In genomic region chr1:24364975-24365678, GRCh38 we compare ENCODE assay signal across 8 cellular contexts. TPM values are rescaled to one million over a fixed set of nuclear protein-coding genes. Genes with fewer than 3 reads are reported as not detected.
DNase-seq lines count a peak whose midpoint lies in the region; ATAC-seq and TF ChIP-seq lines count a peak whose summit lies in the region.

No MANE protein-coding gene starts in this region.

- no peaks in the 10 kb centered on the region for H4K20me1 ChIP-seq in hepatocyte (ENCODE audit: insufficient read depth, poor library complexity, severe bottlenecking)

- H4K91ac ChIP-seq in mesenchymal stem cell (ENCODE audit: low read length) = no peak overlapping the region

- H3K9me3 ChIP-seq in left ventricle myocardium inferior (replicated peaks) = no peaks in the 10 kb centered on the region
- H3K9me3 ChIP-seq in mesenchymal stem cell (ENCODE audit: control insufficient read depth, low read length) = no peaks in the 10 kb centered on the region
- no peaks in the 10 kb centered on the region for H3K9me3 ChIP-seq in hepatocyte (ENCODE audit: low read depth)

- H3K4me1 ChIP-seq in left ventricle myocardium inferior (peaks cover 17% of the 10 kb centered on the region), mesenchymal stem cell (ENCODE audit: control insufficient read depth, insufficient read depth, low read depth, low read length) (peaks cover 14% of the 10 kb centered on the region), hepatocyte (ENCODE audit: insufficient read depth) (peaks cover 14% of the 10 kb centered on the region)

- no peak overlapping the region for H3K23ac ChIP-seq in mesenchymal stem cell (ENCODE audit: low read length in 2 of 2)

- H3K4me1 Mint-ChIP-seq in activated naive CD8-positive, alpha-beta T cell treated with anti-CD3 and anti-CD28 coated beads, Interleukin-2, amount 10 ng/mL, durations not matched to agents 7 days and 5 days = peaks cover 7% of the 10 kb centered on the region
- H3K4me1 Mint-ChIP-seq in immature natural killer cell = no peaks in the 10 kb centered on the region

- H3K4me2 ChIP-seq in mesenchymal stem cell (ENCODE audit: low read length, poor library complexity, severe bottlenecking) (no peak overlapping the region), hepatocyte (no peak overlapping the region)

- H2AFZ ChIP-seq in mesenchymal stem cell (ENCODE audit: low read depth, low read length) (no peak overlapping the region), hepatocyte (no peak overlapping the region)

- H2BK15ac ChIP-seq in mesenchymal stem cell (ENCODE audit: low read depth, poor library complexity, severe bottlenecking) = no peak overlapping the region

- H3K79me2 ChIP-seq in hepatocyte = no peaks in the 10 kb centered on the region

- H3K27ac ChIP-seq in left ventricle myocardium inferior (replicated peaks) (no peak overlapping the region), mesenchymal stem cell (ENCODE audit: low read length, poor library complexity, severe bottlenecking) (no peak overlapping the region), hepatocyte (no peak overlapping the region)

- H3K4me3 ChIP-seq in left ventricle myocardium inferior (no peak overlapping the region), mesenchymal stem cell (ENCODE audit: insufficient read depth in 1 of 2, low read depth in 1 of 2, low read length in 2 of 2) (peak overlapping the region in 1 of 2 experiments; percentile 42), hepatocyte (no peak overlapping the region)

- POLR2A ChIA-PET in activated naive CD8-positive, alpha-beta T cell treated with anti-CD3 and anti-CD28 coated beads, Interleukin-2, amount 10 ng/mL, durations not matched to agents 7 days and 5 days (lab: Charles Lee) = no interaction called here

- 74% methylated on average over 11 of the region's 11 CpGs for WGBS in mesenchymal stem cell
- 74% methylated on average over 11 of the region's 11 CpGs for WGBS in hepatocyte (ENCODE audit: low lambda C conversion rate, missing lambda C conversion rate)

- intact Hi-C loops in Right ventricle myocardium inferior (cut with DNase I) (no loop called here), left ventricle myocardium inferior (cut with micrococcal nuclease) (no loop called here)

- H3K9ac ChIP-seq in mesenchymal stem cell (ENCODE audit: low read length) = peak overlapping the region; percentile 19

- H3K27me3 Mint-ChIP-seq in activated naive CD8-positive, alpha-beta T cell treated with anti-CD3 and anti-CD28 coated beads, Interleukin-2, amount 10 ng/mL, durations not matched to agents 7 days and 5 days = no peaks in the 10 kb centered on the region
- H3K27me3 Mint-ChIP-seq in immature natural killer cell (ENCODE audit: low read depth in 3 of 3) = peaks cover 0 to 4% (median 3%) of the 10 kb centered on the region in 3 donors

- no peak overlapping the region for H4K8ac ChIP-seq in mesenchymal stem cell (ENCODE audit: low read length)

- H2AK5ac ChIP-seq in mesenchymal stem cell (ENCODE audit: low read length, severe bottlenecking) = no peak overlapping the region

- no peaks in the 10 kb centered on the region for H3K9me2 ChIP-seq in hepatocyte (replicated peaks; ENCODE audit: insufficient read depth)

- H3K27me3 ChIP-seq in left ventricle myocardium inferior (ENCODE audit: low read depth) = no peaks in the 10 kb centered on the region
- no peaks in the 10 kb centered on the region for H3K27me3 ChIP-seq in mesenchymal stem cell (ENCODE audit: control insufficient read depth in 1 of 2, insufficient read depth in 1 of 2, low read length in 2 of 2)
- no peaks in the 10 kb centered on the region for H3K27me3 ChIP-seq in hepatocyte

- H2BK5ac ChIP-seq in mesenchymal stem cell (ENCODE audit: low read depth, low read length, poor library complexity, severe bottlenecking) = no peak overlapping the region

- no peak overlapping the region for H3K4me3 Mint-ChIP-seq in activated naive CD8-positive, alpha-beta T cell treated with anti-CD3 and anti-CD28 coated beads, Interleukin-2, amount 10 ng/mL, durations not matched to agents 7 days and 5 days
- H3K4me3 Mint-ChIP-seq in immature natural killer cell = no peak overlapping the region

- H3K27ac Mint-ChIP-seq in activated naive CD8-positive, alpha-beta T cell treated with anti-CD3 and anti-CD28 coated beads, Interleukin-2, amount 10 ng/mL, durations not matched to agents 7 days and 5 days = no peak overlapping the region
- H3K27ac Mint-ChIP-seq in immature natural killer cell = no peak overlapping the region

- H2BK120ac ChIP-seq in mesenchymal stem cell (ENCODE audit: low read depth, low read length) = no peak overlapping the region

- no peaks in the 10 kb centered on the region for H3K79me1 ChIP-seq in mesenchymal stem cell (replicated peaks; ENCODE audit: low read length, poor library complexity, severe bottlenecking)

- DNase-seq in Right ventricle myocardium inferior (ENCODE audit: missing footprints) (no peak), left ventricle myocardium inferior (no peak), NCI-H1694 (lab: John Stamatoyannopoulos, UW) (peak; percentile 30), mesenchymal stem cell (peak; percentile 82), immature natural killer cell (no peak), hepatocyte (ENCODE audit: low spot score) (no peak)
- DNase-seq in activated naive CD8-positive, alpha-beta T cell treated with anti-CD3 and anti-CD28 coated beads, Interleukin-2, amount 10 ng/mL, durations not matched to agents 7 days and 5 days = no peak

- TF ChIP-seq CTCF in left ventricle myocardium inferior (IDR thresholded peaks at IDR 0.05; ENCODE audit: borderline replicate concordance) (no peak), hepatocyte (IDR thresholded peaks at IDR 0.05; ENCODE audit: poor library complexity) (no peak)

- no peak overlapping the region for H3K18ac ChIP-seq in mesenchymal stem cell (ENCODE audit: low read depth in 1 of 2, low read length in 2 of 2)

- peaks cover 2% of the 10 kb centered on the region for H3K36me3 Mint-ChIP-seq in activated naive CD8-positive, alpha-beta T cell treated with anti-CD3 and anti-CD28 coated beads, Interleukin-2, amount 10 ng/mL, durations not matched to agents 7 days and 5 days
- peaks cover 0 to 4% (median 0%) of the 10 kb centered on the region in 3 donors for H3K36me3 Mint-ChIP-seq in immature natural killer cell

- H3K14ac ChIP-seq in mesenchymal stem cell (ENCODE audit: low read length in 2 of 2) = no peak overlapping the region

- no peak overlapping the region for H3K4ac ChIP-seq in mesenchymal stem cell (ENCODE audit: low read depth in 1 of 2, low read length in 2 of 2)

- H3K36me3 ChIP-seq in left ventricle myocardium inferior (peaks cover 19% of the 10 kb centered on the region), mesenchymal stem cell (ENCODE audit: control insufficient read depth in 1 of 2, insufficient read depth in 2 of 2, low read depth in 1 of 2, low read length in 2 of 2) (no peaks in the 10 kb centered on the region), hepatocyte (replicated peaks; ENCODE audit: insufficient read depth, low read depth) (no peaks in the 10 kb centered on the region)

- H3K9me3 Mint-ChIP-seq in activated naive CD8-positive, alpha-beta T cell treated with anti-CD3 and anti-CD28 coated beads, Interleukin-2, amount 10 ng/mL, durations not matched to agents 7 days and 5 days = no peaks in the 10 kb centered on the region
- no peaks in the 10 kb centered on the region for H3K9me3 Mint-ChIP-seq in immature natural killer cell

- no peak overlapping the region for H2BK12ac ChIP-seq in mesenchymal stem cell (ENCODE audit: low read length in 2 of 2)

- peak; percentile 28 for ATAC-seq in Right ventricle myocardium inferior
- peak; percentile 67 for ATAC-seq in activated naive CD8-positive, alpha-beta T cell treated with anti-CD3 and anti-CD28 coated beads, Interleukin-2, amount 10 ng/mL, durations not matched to agents 7 days and 5 days (ENCODE audit: low read depth)
- ATAC-seq in HG03025 (IDR thresholded peaks at IDR 0.05; ENCODE audit: low FRiP score, unreplicated experiment) = no peak

RNA-seq across cellular contexts. Expression of gene GRHL3, which starts 46.0 kb away (rescaled TPM):
- total RNA-seq in Right ventricle myocardium inferior = not detected
- total RNA-seq in left ventricle myocardium inferior = not detected
- not detected for total RNA-seq in activated naive CD8-positive, alpha-beta T cell treated with anti-CD3 and anti-CD28 coated beads, Interleukin-2, amount 10 ng/mL, durations not matched to agents 7 days and 5 days
- polyA plus RNA-seq in mesenchymal stem cell (2013, experiment 1 of 2) = 0.19 TPM
- polyA plus RNA-seq in mesenchymal stem cell (2013, experiment 2 of 2) = 0.21 TPM
- polyA plus RNA-seq in immature natural killer cell = not detected
- 2.4 and 2.7 TPM in 2 replicates for total RNA-seq in hepatocyte
- polyA plus RNA-seq in hepatocyte = 6.9 and 7.9 TPM in 2 replicates

RNA-seq across cellular contexts. Expression of gene STPG1, which starts 48.5 kb away (rescaled TPM):
- total RNA-seq in Right ventricle myocardium inferior = 6.8 TPM
- total RNA-seq in left ventricle myocardium inferior = 4.9 TPM
- total RNA-seq in activated naive CD8-positive, alpha-beta T cell treated with anti-CD3 and anti-CD28 coated beads, Interleukin-2, amount 10 ng/mL, durations not matched to agents 7 days and 5 days = 1 to 10 TPM; 8.6 to 9.0 TPM
- 9.8 TPM for polyA plus RNA-seq in mesenchymal stem cell (2013, experiment 1 of 2)
- polyA plus RNA-seq in mesenchymal stem cell (2013, experiment 2 of 2) = 8.9 TPM
- polyA plus RNA-seq in immature natural killer cell = under 1 TPM in 2 of 3 donors, not detected in 1; 0.42 to 0.62 TPM
- total RNA-seq in hepatocyte = 2.9 and 3.5 TPM in 2 replicates
- 4.3 and 5.5 TPM in 2 replicates for polyA plus RNA-seq in hepatocyte

RNA-seq across cellular contexts. Expression of gene NIPAL3, which starts 50.5 kb away (rescaled TPM):
- total RNA-seq in Right ventricle myocardium inferior (30.9 TPM), left ventricle myocardium inferior (30.1 TPM), hepatocyte (25.4 and 26.6 TPM in 2 replicates)
- 10 to 100 TPM; 54.1 to 55.1 TPM for total RNA-seq in activated naive CD8-positive, alpha-beta T cell treated with anti-CD3 and anti-CD28 coated beads, Interleukin-2, amount 10 ng/mL, durations not matched to agents 7 days and 5 days
- polyA plus RNA-seq in mesenchymal stem cell (2013, experiment 1 of 2) = 21.6 TPM
- 21.8 TPM for polyA plus RNA-seq in mesenchymal stem cell (2013, experiment 2 of 2)
- polyA plus RNA-seq in immature natural killer cell (10 to 100 TPM; 23.9 to 42.3 (median 38.5) TPM), hepatocyte (27.3 and 37.9 TPM in 2 replicates)

Comparison
In these comparisons a context has a peak if more than half of its experiments do, and no peak if none do; other contexts are left out.
1. DNase-seq: peak in NCI-H1694 (single experiment) and mesenchymal stem cell (single experiment); none in Right ventricle myocardium inferior (single experiment), left ventricle myocardium inferior (single experiment), activated naive CD8-positive, alpha-beta T cell treated with anti-CD3 and anti-CD28 coated beads, Interleukin-2, amount 10 ng/mL, durations not matched to agents 7 days and 5 days (single experiment), immature natural killer cell (0 of 3) and hepatocyte (single experiment).